16 cellular contexts compared by ENCODE assay signal in genomic region chr3:63015614-63016016, GRCh38.
DNase-seq lines count a peak whose midpoint lies in the region; ATAC-seq, FAIRE-seq and TF ChIP-seq lines count a peak whose summit lies in the region.
"Had no signal": no experiment of that assay in that cellular context is flagged by ENCODE, and none has a peak within 500 bp of the region (broad histone marks: within the 10 kb centered on the region; RNA-seq: fewer than 3 reads in every experiment).

No MANE protein-coding gene starts in this region.

- intact Hi-C loops in kidney (cut with DNase I) = no loop called here
- intact Hi-C loops in naive thymus-derived CD4-positive, alpha-beta T cell (cut with micrococcal nuclease) = no loop called here

- H3K4me2 ChIP-seq in BLaER1 = peak overlapping the region; percentile 61

- no peaks in the 10 kb centered on the region for H3K36me3 Mint-ChIP-seq in effector memory CD8-positive, alpha-beta T cell (ENCODE audit: insufficient read depth)
- H3K36me3 Mint-ChIP-seq in naive thymus-derived CD4-positive, alpha-beta T cell = no peaks in the 10 kb centered on the region
- H3K36me3 Mint-ChIP-seq: activated CD4-positive, alpha-beta memory T cell treated with anti-CD3 and anti-CD28 coated beads for 36 hours; stimulated activated naive B cell treated with anti-CD40 and anti-IgM and Interleukin-4, amounts not matched to agents 10 μg/mL and 1 μg/mL and 100 μg/mL, for 72 hours had no signal

- CTCF ChIA-PET in naive thymus-derived CD4-positive, alpha-beta T cell (lab: Charles Lee) = no interaction called here

- no peak for ATAC-seq in effector memory CD8-positive, alpha-beta T cell (replicated peaks)
- no peak for ATAC-seq in naive thymus-derived CD4-positive, alpha-beta T cell
- ATAC-seq: stimulated activated naive B cell treated with anti-CD40 and anti-IgM and Interleukin-4, amounts not matched to agents 10 μg/mL and 1 μg/mL and 100 μg/mL, for 72 hours had no signal

- no peak for TF ChIP-seq CTCF in kidney (IDR thresholded peaks at IDR 0.05; ENCODE audit: borderline replicate concordance, extremely low read depth, insufficient read depth)

- peaks cover 6 to 26% of the 10 kb centered on the region in 2 donors for H3K9me3 Mint-ChIP-seq in effector memory CD8-positive, alpha-beta T cell
- peaks cover 0 to 17% (median 4%) of the 10 kb centered on the region in 11 donors for H3K9me3 Mint-ChIP-seq in naive thymus-derived CD4-positive, alpha-beta T cell

- H3K36me3 ChIP-seq in BLaER1 (no peaks in the 10 kb centered on the region), kidney (ENCODE audit: control insufficient read depth in 1 of 2, insufficient read depth in 2 of 2, low read length in 2 of 2) (no peaks in the 10 kb centered on the region)
- H3K36me3 ChIP-seq in naive thymus-derived CD4-positive, alpha-beta T cell (ENCODE audit: control insufficient read depth in 2 of 3, insufficient read depth in 3 of 3, low read length in 3 of 3) = no peaks in the 10 kb centered on the region
- H3K36me3 ChIP-seq: HAP-1, right atrium auricular region had no signal

- H3K27ac Mint-ChIP-seq in effector memory CD8-positive, alpha-beta T cell = no peak overlapping the region
- H3K27ac Mint-ChIP-seq in naive thymus-derived CD4-positive, alpha-beta T cell = no peak overlapping the region
- H3K27ac Mint-ChIP-seq: activated CD4-positive, alpha-beta memory T cell treated with anti-CD3 and anti-CD28 coated beads for 36 hours; stimulated activated naive B cell treated with anti-CD40 and anti-IgM and Interleukin-4, amounts not matched to agents 10 μg/mL and 1 μg/mL and 100 μg/mL, for 72 hours had no signal

- peak overlapping the region; percentile 4; the same call in 1 of the 2 replicates for H3K9ac ChIP-seq in BLaER1
- H3K9ac ChIP-seq in kidney (ENCODE audit: low read length in 2 of 2) = no peak overlapping the region

- 0 out of 2 replicates have a peak overlapping the region, but pooled peaks have one; percentile 18 for H3K4me3 ChIP-seq in BLaER1
- H3K4me3 ChIP-seq in kidney (ENCODE audit: low read length in 2 of 2) = no peak overlapping the region
- no peak overlapping the region for H3K4me3 ChIP-seq in naive thymus-derived CD4-positive, alpha-beta T cell (ENCODE audit: low read length)
- H3K4me3 ChIP-seq: HAP-1, right atrium auricular region had no signal

- H3K27ac ChIP-seq in BLaER1 = peak overlapping the region; percentile 67
- no peak overlapping the region for H3K27ac ChIP-seq in kidney (ENCODE audit: low read depth in 2 of 2, low read length in 2 of 2)
- no peak overlapping the region for H3K27ac ChIP-seq in naive thymus-derived CD4-positive, alpha-beta T cell (ENCODE audit: low read depth, low read length)
- H3K27ac ChIP-seq: HL-60, right atrium auricular region had no signal

- POLR2A ChIA-PET in naive thymus-derived CD4-positive, alpha-beta T cell (lab: Charles Lee) = no interaction called here

- H3K9me3 ChIP-seq in BLaER1 (no peaks in the 10 kb centered on the region), kidney (ENCODE audit: control insufficient read depth in 1 of 2, low read length in 2 of 2) (no peaks in the 10 kb centered on the region)
- no peaks in the 10 kb centered on the region for H3K9me3 ChIP-seq in naive thymus-derived CD4-positive, alpha-beta T cell (ENCODE audit: control insufficient read depth in 2 of 3, low read length in 3 of 3)
- H3K9me3 ChIP-seq: HAP-1, right atrium auricular region had no signal

- H3K4me1 ChIP-seq in BLaER1 = peaks cover 14% of the 10 kb centered on the region
- H3K4me1 ChIP-seq in kidney (ENCODE audit: control insufficient read depth in 1 of 2, insufficient read depth in 1 of 2, low read depth in 1 of 2, low read length in 2 of 2) = no peaks in the 10 kb centered on the region
- H3K4me1 ChIP-seq in naive thymus-derived CD4-positive, alpha-beta T cell (ENCODE audit: control insufficient read depth in 2 of 2, insufficient read depth in 2 of 2, low read length in 2 of 2) = no peaks in the 10 kb centered on the region
- H3K4me1 ChIP-seq: HAP-1, right atrium auricular region had no signal

- no peaks in the 10 kb centered on the region for H4K20me1 ChIP-seq in BLaER1

- FAIRE-seq in kidney (lab: Jason Lieb, UNC) = no peak

- H3K27me3 ChIP-seq in BLaER1 = no peaks in the 10 kb centered on the region
- H3K27me3 ChIP-seq in naive thymus-derived CD4-positive, alpha-beta T cell (ENCODE audit: control insufficient read depth in 2 of 2, insufficient read depth in 2 of 2, low read length in 2 of 2) = no peaks in the 10 kb centered on the region
- H3K27me3 ChIP-seq: right atrium auricular region had no signal

- H3K4me3 Mint-ChIP-seq in effector memory CD8-positive, alpha-beta T cell = no peak overlapping the region
- H3K4me3 Mint-ChIP-seq in naive thymus-derived CD4-positive, alpha-beta T cell = no peak overlapping the region
- H3K4me3 Mint-ChIP-seq: activated CD4-positive, alpha-beta memory T cell treated with anti-CD3 and anti-CD28 coated beads for 36 hours; stimulated activated naive B cell treated with anti-CD40 and anti-IgM and Interleukin-4, amounts not matched to agents 10 μg/mL and 1 μg/mL and 100 μg/mL, for 72 hours had no signal

- no peaks in the 10 kb centered on the region for H3K4me1 Mint-ChIP-seq in effector memory CD8-positive, alpha-beta T cell (ENCODE audit: low read depth in 2 of 2)
- H3K4me1 Mint-ChIP-seq in naive thymus-derived CD4-positive, alpha-beta T cell = no peaks in the 10 kb centered on the region
- H3K4me1 Mint-ChIP-seq: stimulated activated naive B cell treated with anti-CD40 and anti-IgM and Interleukin-4, amounts not matched to agents 10 μg/mL and 1 μg/mL and 100 μg/mL, for 72 hours had no signal

- DNase-seq in H4 (ENCODE audit: low spot score) (peak; percentile 4), SK-N-DZ (ENCODE audit: low spot score) (peak; percentile 83), kidney (peak; percentile 37), activated T-cell treated with anti-CD3 and anti-CD28 coated beads for 4 hours (no peak)
- DNase-seq in effector memory CD8-positive, alpha-beta T cell = no peak
- DNase-seq in stimulated activated CD8-positive, alpha-beta memory T cell treated with anti-CD3 and anti-CD28 coated beads, Interleukin-4, amount 100 ng/mL, for 48 hours = no peak
- DNase-seq in naive thymus-derived CD4-positive, alpha-beta T cell = no peak
- DNase-seq: activated CD4-positive, alpha-beta memory T cell treated with anti-CD3 and anti-CD28 coated beads for 36 hours; activated effector memory CD4-positive, alpha-beta T cell treated with Interleukin-2 at 50 U/mL for 16 hours; AML-193; stimulated activated CD4-positive, alpha-beta T cell treated with anti-CD3 and anti-CD28 coated beads, Interleukin-4, amount 100 ng/mL, for 24 hours; stimulated activated naive B cell treated with anti-CD40 and anti-IgM and Interleukin-4, amounts not matched to agents 10 μg/mL and 1 μg/mL and 100 μg/mL, for 72 hours had no signal

- H3K27me3 Mint-ChIP-seq in effector memory CD8-positive, alpha-beta T cell = no peaks in the 10 kb centered on the region
- peaks cover 0 to 5% (median 0%) of the 10 kb centered on the region in 5 donors for H3K27me3 Mint-ChIP-seq in naive thymus-derived CD4-positive, alpha-beta T cell
- H3K27me3 Mint-ChIP-seq: activated CD4-positive, alpha-beta memory T cell treated with anti-CD3 and anti-CD28 coated beads for 36 hours; stimulated activated naive B cell treated with anti-CD40 and anti-IgM and Interleukin-4, amounts not matched to agents 10 μg/mL and 1 μg/mL and 100 μg/mL, for 72 hours had no signal

Comparison
In these comparisons a context has a peak if more than half of its experiments do, and no peak if none do; other contexts are left out.
1. DNase-seq: peak in H4 (single experiment), SK-N-DZ (single experiment) and kidney (single experiment); none in activated T-cell treated with anti-CD3 and anti-CD28 coated beads for 4 hours (single experiment), effector memory CD8-positive, alpha-beta T cell (0 of 3), stimulated activated CD8-positive, alpha-beta memory T cell treated with anti-CD3 and anti-CD28 coated beads, Interleukin-4, amount 100 ng/mL, for 48 hours (single experiment) and naive thymus-derived CD4-positive, alpha-beta T cell (0 of 9).